Comparison of ENCODE assay signal across 22 cellular contexts in the genomic region with DNA sequence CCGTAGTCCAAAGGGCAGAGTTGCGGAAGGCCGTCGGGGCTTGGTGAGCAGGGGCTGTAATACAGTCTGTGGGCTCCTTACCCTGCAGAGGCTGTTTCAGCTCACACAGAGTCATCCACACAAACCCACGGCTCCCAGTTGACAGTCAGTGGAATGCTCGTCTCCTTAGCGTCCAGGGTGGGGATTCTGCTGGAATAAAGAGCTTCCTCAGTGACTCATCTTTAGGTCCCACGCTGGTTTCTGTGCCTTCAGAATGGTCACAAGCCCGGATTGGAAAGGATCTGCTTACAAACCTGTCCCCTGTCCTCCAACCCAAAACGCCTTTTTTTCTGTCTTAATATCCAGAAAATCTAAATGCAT.
DNase-seq lines count a peak whose midpoint lies in the region; ATAC-seq and TF ChIP-seq lines count a peak whose summit lies in the region.
"Had no signal": no experiment of that assay in that cellular context is flagged by ENCODE, and none has a peak within 500 bp of the region (broad histone marks: within the 10 kb centered on the region; RNA-seq: fewer than 3 reads in every experiment).

No MANE protein-coding gene starts in this region.

- H3K9me3 ChIP-seq in SJSA1 (replicated peaks) (no peaks in the 10 kb centered on the region), right atrium auricular region (no peaks in the 10 kb centered on the region), gastroesophageal sphincter (no peaks in the 10 kb centered on the region)
- H3K9me3 ChIP-seq: spleen had no signal

- H3K36me3 ChIP-seq in SJSA1 (peaks cover 9% of the 10 kb centered on the region), right atrium auricular region (peaks cover under 1% of the 10 kb centered on the region), gastroesophageal sphincter (peaks cover 0 to 60% of the 10 kb centered on the region in 2 donors)

- ATAC-seq in HG02642 (IDR thresholded peaks at IDR 0.05; ENCODE audit: poor library complexity, unreplicated experiment) (no peak), gastroesophageal sphincter (no peak)
- ATAC-seq in effector memory CD8-positive, alpha-beta T cell (replicated peaks), result no peak
- ATAC-seq: activated naive CD8-positive, alpha-beta T cell treated with anti-CD3 and anti-CD28 coated beads, Interleukin-2, amount 50 U/mL, for 24 hours; esophagus mucosa; HCT116; natural killer cell had no signal

- WGBS in gastroesophageal sphincter (ENCODE audit: low coverage in 1 of 2), 2 donors, result 60% methylated on average over 10 of the region's 10 CpGs; no CpG with 5 or more reads in 1 of the 2 donors

- H3K4me3 ChIP-seq in SJSA1 (no peak overlapping the region), right atrium auricular region (no peak overlapping the region), gastroesophageal sphincter (no peak overlapping the region)
- H3K4me3 ChIP-seq: spleen had no signal

- peaks cover 33% of the 10 kb centered on the region for H3K4me1 ChIP-seq in SJSA1 (replicated peaks)
- peaks cover 0 to 37% of the 10 kb centered on the region in 2 donors for H3K4me1 ChIP-seq in right atrium auricular region
- peaks cover 0 to 31% (median 0%) of the 10 kb centered on the region in 3 donors for H3K4me1 ChIP-seq in gastroesophageal sphincter

- no peak overlapping the region for H3K4me3 Mint-ChIP-seq in effector memory CD8-positive, alpha-beta T cell
- H3K4me3 Mint-ChIP-seq: activated naive CD8-positive, alpha-beta T cell treated with anti-CD3 and anti-CD28 coated beads, Interleukin-2, amount 50 U/mL, for 24 hours; immature natural killer cell; natural killer cell had no signal

- DNase-seq in EL (peak; percentile 63), SJSA1 (ENCODE audit: low read depth in 1 of 2, low spot score in 2 of 2) (peak; percentile 39 to 57), right atrium auricular region (ENCODE audit: low spot score) (no peak), renal cortical epithelial cell (ENCODE audit: low read depth) (peak; percentile 58), Kasumi-1 (lab: John Stamatoyannopoulos, UW) (no peak)
- no peak for DNase-seq in effector memory CD8-positive, alpha-beta T cell
- DNase-seq: activated CD4-positive, alpha-beta T cell treated with anti-CD3 and anti-CD28 coated beads for 4 hours; activated naive CD8-positive, alpha-beta T cell treated with anti-CD3 and anti-CD28 coated beads, Interleukin-2, amount 50 U/mL, for 24 hours; C1 segment of cervical spinal cord; GF-D8; glutamatergic neuron; immature natural killer cell; KBM-7; natural killer cell; NCI-H2081; NCI-H510A; spleen; stimulated activated CD4-positive, alpha-beta T cell treated with anti-CD3 and anti-CD28 coated beads, Interleukin-4, amount 100 ng/mL, for 4 hours had no signal

- H3K27ac ChIP-seq in SJSA1 (no peak overlapping the region), right atrium auricular region (peak overlapping the region; percentile 52 to 83), gastroesophageal sphincter (peak overlapping the region in 2 of 4 donors; percentile 65 to 68)
- H3K27ac ChIP-seq: spleen had no signal

- no peak for TF ChIP-seq EP300 in gastroesophageal sphincter (IDR thresholded peaks at IDR 0.05)

- TF ChIP-seq POLR2A in gastroesophageal sphincter (IDR thresholded peaks at IDR 0.05), result no peak

- peaks cover 2% of the 10 kb centered on the region for H3K36me3 Mint-ChIP-seq in effector memory CD8-positive, alpha-beta T cell (ENCODE audit: insufficient read depth)
- H3K36me3 Mint-ChIP-seq: natural killer cell had no signal

- no peaks in the 10 kb centered on the region for H3K27me3 ChIP-seq in SJSA1 (replicated peaks)
- H3K27me3 ChIP-seq in right atrium auricular region, result no peaks in the 10 kb centered on the region
- H3K27me3 ChIP-seq in gastroesophageal sphincter, result no peaks in the 10 kb centered on the region
- H3K27me3 ChIP-seq: spleen had no signal

- no peaks in the 10 kb centered on the region for H3K9me3 Mint-ChIP-seq in effector memory CD8-positive, alpha-beta T cell
- H3K9me3 Mint-ChIP-seq: activated naive CD8-positive, alpha-beta T cell treated with anti-CD3 and anti-CD28 coated beads, Interleukin-2, amount 50 U/mL, for 24 hours; immature natural killer cell; natural killer cell had no signal

- H3K27ac Mint-ChIP-seq in effector memory CD8-positive, alpha-beta T cell, result no peak overlapping the region
- H3K27ac Mint-ChIP-seq: activated naive CD8-positive, alpha-beta T cell treated with anti-CD3 and anti-CD28 coated beads, Interleukin-2, amount 50 U/mL, for 24 hours; natural killer cell had no signal

- no peaks in the 10 kb centered on the region for H3K4me1 Mint-ChIP-seq in effector memory CD8-positive, alpha-beta T cell (ENCODE audit: low read depth in 2 of 2)
- H3K4me1 Mint-ChIP-seq: activated naive CD8-positive, alpha-beta T cell treated with anti-CD3 and anti-CD28 coated beads, Interleukin-2, amount 50 U/mL, for 24 hours; immature natural killer cell; natural killer cell had no signal

- TF ChIP-seq CTCF in right atrium auricular region (IDR thresholded peaks at IDR 0.05) (no peak), gastroesophageal sphincter (IDR thresholded peaks at IDR 0.05) (no peak)

- peaks cover 33 to 47% of the 10 kb centered on the region in 2 donors for H3K27me3 Mint-ChIP-seq in effector memory CD8-positive, alpha-beta T cell
- H3K27me3 Mint-ChIP-seq: activated naive CD8-positive, alpha-beta T cell treated with anti-CD3 and anti-CD28 coated beads, Interleukin-2, amount 50 U/mL, for 24 hours had no signal

Comparison
In these comparisons a context has a peak if more than half of its experiments do, and no peak if none do; other contexts are left out.
1. DNase-seq: peak in EL (single experiment), SJSA1 (2 of 2) and renal cortical epithelial cell (single experiment); none in right atrium auricular region (single experiment), Kasumi-1 (0 of 2) and effector memory CD8-positive, alpha-beta T cell (0 of 3).